In genomic region chr14:84592770-84593169, GRCh38 we compare ENCODE assay signal across 25 cellular contexts.
"Had no signal": no experiment of that assay in that cellular context is flagged by ENCODE, and none has a peak within 500 bp of the region (broad histone marks: within the 10 kb centered on the region; RNA-seq: fewer than 3 reads in every experiment).

No MANE protein-coding gene starts in this region.

- H3K9me3 ChIP-seq: ascending aorta, breast epithelium, colonic mucosa had no signal

- H3K27ac ChIP-seq: ascending aorta, breast epithelium, cardiac muscle cell, colonic mucosa had no signal

- DNase-seq: activated CD4-positive, alpha-beta memory T cell treated with anti-CD3 and anti-CD28 coated beads for 36 hours; activated CD4-positive, alpha-beta T cell treated with anti-CD3 and anti-CD28 coated beads for 36 hours; activated CD4-positive, alpha-beta T cell treated with anti-CD3 and anti-CD28 coated beads, Interleukin-2, amount 10 ng/mL, durations not matched to agents 24 days and 14 days; activated CD4-positive, CD25-positive, alpha-beta regulatory T cell; activated CD4-positive, CD25-positive, alpha-beta regulatory T cell treated with anti-CD3 and anti-CD28 coated beads, Interleukin-2, amount 50 U/mL, for 72 hours; activated CD8-positive, alpha-beta memory T cell treated with anti-CD3 and anti-CD28 coated beads, Interleukin-2, amount 10 ng/mL, durations not matched to agents 7 days and 5 days; activated CD8-positive, alpha-beta memory T cell treated with anti-CD3 and anti-CD28 coated beads, Interleukin-2, amount 50 U/mL, for 4 hours; activated CD8-positive, alpha-beta T cell treated with anti-CD3 and anti-CD28 coated beads, Interleukin-2, amount 10 ng/mL, durations not matched to agents 7 days and 5 days; activated effector memory CD4-positive, alpha-beta T cell treated with anti-CD3 and anti-CD28 coated beads, Interleukin-2, amount 50 U/mL, for 16 hours; activated naive CD4-positive, alpha-beta T cell treated with anti-CD3 and anti-CD28 coated beads for 36 hours; activated naive CD8-positive, alpha-beta T cell treated with anti-CD3 and anti-CD28 coated beads for 36 hours; activated naive CD8-positive, alpha-beta T cell treated with anti-CD3 and anti-CD28 coated beads, Interleukin-2, amount 50 U/mL, for 24 hours; activated T-cell treated with anti-CD3 and anti-CD28 coated beads, Interleukin-2, amount 50 U/mL, for 1 hour; activated T-cell treated with anti-CD3 and anti-CD28 coated beads, Interleukin-2, amount 50 U/mL, for 48 hours; central memory CD4-positive, alpha-beta T cell; cerebellar nuclear complex; colonic mucosa; effector CD8-positive, alpha-beta T cell; foreskin fibroblast; head of caudate nucleus; T-helper 2 cell had no signal

- H3K36me3 ChIP-seq: ascending aorta, breast epithelium, cardiac muscle cell, colonic mucosa had no signal

- H3K4me3 ChIP-seq: ascending aorta, breast epithelium, cardiac muscle cell, colonic mucosa had no signal

- ATAC-seq: activated CD4-positive, alpha-beta T cell treated with anti-CD3 and anti-CD28 coated beads for 36 hours; activated CD8-positive, alpha-beta memory T cell treated with anti-CD3 and anti-CD28 coated beads, Interleukin-2, amount 10 ng/mL, durations not matched to agents 7 days and 5 days; activated CD8-positive, alpha-beta T cell treated with anti-CD3 and anti-CD28 coated beads, Interleukin-2, amount 10 ng/mL, durations not matched to agents 7 days and 5 days; activated naive CD8-positive, alpha-beta T cell treated with anti-CD3 and anti-CD28 coated beads, Interleukin-2, amount 50 U/mL, for 24 hours; esophagus mucosa had no signal
